8 cellular contexts compared by ENCODE assay signal in the genomic region with DNA sequence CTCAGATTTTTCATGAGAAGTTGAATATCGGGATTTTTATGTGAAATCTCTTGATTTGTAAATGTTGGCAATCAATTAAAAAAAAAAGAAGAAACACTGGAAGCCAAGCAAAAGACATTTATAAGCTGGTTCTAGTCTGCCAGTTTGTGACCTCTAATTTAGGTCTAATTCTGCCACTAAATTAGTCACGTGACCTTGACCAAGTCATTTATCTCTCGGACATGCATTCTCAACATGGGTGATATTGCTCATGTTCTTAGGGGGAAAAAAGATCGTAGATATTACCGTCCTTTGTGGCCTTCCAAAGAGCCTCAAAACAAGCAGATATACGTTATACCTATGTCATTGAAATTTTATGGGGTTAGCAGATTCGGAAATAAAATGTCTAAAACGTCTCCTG. TPM values are rescaled to one million over a fixed set of nuclear protein-coding genes. Genes with fewer than 3 reads are reported as not detected.
DNase-seq lines count a peak whose midpoint lies in the region; ATAC-seq and FAIRE-seq lines count a peak whose summit lies in the region.

No MANE protein-coding gene starts in this region.

- H3K4me3 ChIP-seq in iPS-18c (ENCODE audit: insufficient read depth, low read depth, low read length) (peak overlapping the region; percentile 84; the same call in 1 of the 2 replicates), stomach smooth muscle (ENCODE audit: low read length in 2 of 2) (peak overlapping the region; percentile 65 to 96)

- peak overlapping the region; percentile 70 for H3K4me3 Mint-ChIP-seq in T-helper 1 cell treated with Interleukin-12 subunit alpha and Interleukin-12 subunit beta and Interleukin-4 antibody, amounts not matched to agents 30 μg/mL and 1 μg/mL, for 36 hours
- peak overlapping the region; percentile 99 for H3K4me3 Mint-ChIP-seq in activated T-helper 1 cell treated with anti-CD3 and anti-CD28 coated beads, Interleukin-12 subunit alpha, Interleukin-12 subunit beta, Interleukin-2, Interleukin-4 antibody, amounts not matched to agents 30 ng/mL and 10 ng/mL and 1 ng/mL, durations not matched to agents 14 hours and 24 hours and 36 hours

- H3K27ac ChIP-seq in stomach smooth muscle (ENCODE audit: low read length): no peak overlapping the region

- ATAC-seq in GM19035 (IDR thresholded peaks at IDR 0.05; ENCODE audit: unreplicated experiment): no peak

- peak overlapping the region; percentile 2 for H3K27ac Mint-ChIP-seq in T-helper 1 cell treated with Interleukin-12 subunit alpha and Interleukin-12 subunit beta and Interleukin-4 antibody, amounts not matched to agents 30 μg/mL and 1 μg/mL, for 36 hours
- H3K27ac Mint-ChIP-seq in activated T-helper 1 cell treated with anti-CD3 and anti-CD28 coated beads, Interleukin-12 subunit alpha, Interleukin-12 subunit beta, Interleukin-2, Interleukin-4 antibody, amounts not matched to agents 30 ng/mL and 10 ng/mL and 1 ng/mL, durations not matched to agents 14 hours and 24 hours and 36 hours: peak overlapping the region; percentile 62

- DNase-seq in T-helper 1 cell: no peak
- DNase-seq in activated T-helper 1 cell treated with anti-CD3 and anti-CD28 coated beads, Interleukin-12 subunit alpha, Interleukin-12 subunit beta, Interleukin-2, Interleukin-4 antibody, amounts not matched to agents 30 ng/mL and 10 ng/mL and 1 ng/mL, durations not matched to agents 14 hours and 24 hours and 36 hours (ENCODE audit: low spot score): no peak
- no peak for DNase-seq in GM19239 (ENCODE audit: insufficient read length, low spot score)
- DNase-seq in NOMO-1 (lab: John Stamatoyannopoulos, UW; ENCODE audit: unreplicated experiment in 2 of 2): no peak

- peak overlapping the region; percentile 68 to 83 for H3K9ac ChIP-seq in stomach smooth muscle (ENCODE audit: low read length in 2 of 2)

- H3K36me3 ChIP-seq in stomach smooth muscle (ENCODE audit: control insufficient read depth in 2 of 2, insufficient read depth in 2 of 2, low read length in 2 of 2): no peaks in the 10 kb centered on the region

- peaks cover 9% of the 10 kb centered on the region for H3K9me3 Mint-ChIP-seq in T-helper 1 cell treated with Interleukin-12 subunit alpha and Interleukin-12 subunit beta and Interleukin-4 antibody, amounts not matched to agents 30 μg/mL and 1 μg/mL, for 36 hours
- H3K9me3 Mint-ChIP-seq in activated T-helper 1 cell treated with anti-CD3 and anti-CD28 coated beads, Interleukin-12 subunit alpha, Interleukin-12 subunit beta, Interleukin-2, Interleukin-4 antibody, amounts not matched to agents 30 ng/mL and 10 ng/mL and 1 ng/mL, durations not matched to agents 14 hours and 24 hours and 36 hours: peaks cover 5% of the 10 kb centered on the region

- H3K9me3 ChIP-seq in iPS-18c (ENCODE audit: control insufficient read depth, insufficient read depth, low read length): peaks cover 1% of the 10 kb centered on the region
- no peaks in the 10 kb centered on the region for H3K9me3 ChIP-seq in stomach smooth muscle (ENCODE audit: control insufficient read depth in 2 of 2, low read length in 2 of 2)

- peaks cover 16% of the 10 kb centered on the region for H3K4me1 Mint-ChIP-seq in T-helper 1 cell treated with Interleukin-12 subunit alpha and Interleukin-12 subunit beta and Interleukin-4 antibody, amounts not matched to agents 30 μg/mL and 1 μg/mL, for 36 hours (ENCODE audit: low read depth)
- H3K4me1 Mint-ChIP-seq in activated T-helper 1 cell treated with anti-CD3 and anti-CD28 coated beads, Interleukin-12 subunit alpha, Interleukin-12 subunit beta, Interleukin-2, Interleukin-4 antibody, amounts not matched to agents 30 ng/mL and 10 ng/mL and 1 ng/mL, durations not matched to agents 14 hours and 24 hours and 36 hours (ENCODE audit: low read depth): peaks cover 21% of the 10 kb centered on the region

- FAIRE-seq in GM19239 (lab: Jason Lieb, UNC): no peak

- H3K27me3 ChIP-seq in stomach smooth muscle (ENCODE audit: control insufficient read depth in 1 of 2, insufficient read depth in 2 of 2, low read length in 2 of 2): no peaks in the 10 kb centered on the region

- H3K27me3 Mint-ChIP-seq in T-helper 1 cell treated with Interleukin-12 subunit alpha and Interleukin-12 subunit beta and Interleukin-4 antibody, amounts not matched to agents 30 μg/mL and 1 μg/mL, for 36 hours (ENCODE audit: low read depth): peaks cover 23% of the 10 kb centered on the region
- peaks cover 7% of the 10 kb centered on the region for H3K27me3 Mint-ChIP-seq in activated T-helper 1 cell treated with anti-CD3 and anti-CD28 coated beads, Interleukin-12 subunit alpha, Interleukin-12 subunit beta, Interleukin-2, Interleukin-4 antibody, amounts not matched to agents 30 ng/mL and 10 ng/mL and 1 ng/mL, durations not matched to agents 14 hours and 24 hours and 36 hours (ENCODE audit: insufficient read depth)

- intact Hi-C loops in activated T-helper 1 cell treated with anti-CD3 and anti-CD28 coated beads, Interleukin-12 subunit alpha, Interleukin-12 subunit beta, Interleukin-2, Interleukin-4 antibody, amounts not matched to agents 30 ng/mL and 10 ng/mL and 1 ng/mL, durations not matched to agents 14 hours and 24 hours and 36 hours (cut with micrococcal nuclease): loop anchor here (5.0 kb wide), 1 partner anchor 579 kb away; the partner anchor contains the start of genes FAM120A and FAM120AOS

- peaks cover 1% of the 10 kb centered on the region for H3K36me3 Mint-ChIP-seq in T-helper 1 cell treated with Interleukin-12 subunit alpha and Interleukin-12 subunit beta and Interleukin-4 antibody, amounts not matched to agents 30 μg/mL and 1 μg/mL, for 36 hours (ENCODE audit: low read depth)
- H3K36me3 Mint-ChIP-seq in activated T-helper 1 cell treated with anti-CD3 and anti-CD28 coated beads, Interleukin-12 subunit alpha, Interleukin-12 subunit beta, Interleukin-2, Interleukin-4 antibody, amounts not matched to agents 30 ng/mL and 10 ng/mL and 1 ng/mL, durations not matched to agents 14 hours and 24 hours and 36 hours (ENCODE audit: low read depth): peaks cover 2% of the 10 kb centered on the region

- H3K4me1 ChIP-seq in stomach smooth muscle (ENCODE audit: control insufficient read depth, insufficient read depth, low read length): peaks cover 12% of the 10 kb centered on the region

RNA-seq across cellular contexts. Expression of gene PTPDC1, which starts 52.9 kb away (rescaled TPM):
- total RNA-seq in activated T-helper 1 cell treated with anti-CD3 and anti-CD28 coated beads, Interleukin-12 subunit alpha, Interleukin-12 subunit beta, Interleukin-2, Interleukin-4 antibody, amounts not matched to agents 30 ng/mL and 10 ng/mL and 1 ng/mL, durations not matched to agents 14 hours and 24 hours and 36 hours: 5.5 and 5.7 TPM in 2 replicates
